Comparison of ENCODE assay signal across 20 cellular contexts in the genomic region with DNA sequence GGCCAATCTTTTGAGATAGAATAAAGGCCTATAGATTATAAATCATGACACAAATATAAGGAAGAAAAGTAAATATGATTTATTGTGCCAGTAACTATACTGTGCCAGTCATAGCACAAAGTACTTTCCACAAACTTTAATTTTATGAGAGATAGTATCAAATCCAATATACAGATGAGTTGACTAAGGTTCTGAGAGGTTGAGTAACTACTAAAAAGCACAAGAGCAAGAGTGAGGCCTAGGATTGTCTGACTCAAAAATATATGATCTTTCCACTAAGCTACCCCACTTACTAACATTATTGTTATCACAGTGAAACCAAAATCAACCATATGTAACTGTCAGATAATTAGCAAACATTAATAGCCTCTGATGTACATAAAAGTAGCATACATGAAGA.
DNase-seq lines count a peak whose midpoint lies in the region; ATAC-seq and TF ChIP-seq lines count a peak whose summit lies in the region.
"Had no signal": no experiment of that assay in that cellular context is flagged by ENCODE, and none has a peak within 500 bp of the region (broad histone marks: within the 10 kb centered on the region; RNA-seq: fewer than 3 reads in every experiment).

No MANE protein-coding gene starts in this region.

- H3K27ac Mint-ChIP-seq in activated T-cell treated with anti-CD3 and anti-CD28 coated beads, Interleukin-2, amount 50 U/mL, for 24 hours, result peak overlapping the region; percentile 91
- H3K27ac Mint-ChIP-seq in activated T-helper 17 cell treated with anti-CD3 and anti-CD28 coated beads, Interleukin-2, amount 50 U/mL, for 72 hours, result peak overlapping the region; percentile 88
- H3K27ac Mint-ChIP-seq in stimulated activated naive B cell treated with anti-CD40 and anti-IgM and Interleukin-4, amounts not matched to agents 10 μg/mL and 1 μg/mL and 100 μg/mL, for 72 hours, result peak overlapping the region; percentile 51
- H3K27ac Mint-ChIP-seq: HFFc6 had no signal

- peaks cover 0 to 39% (median 14%) of the 10 kb centered on the region in 12 donors for H3K4me1 ChIP-seq in heart left ventricle
- H3K4me1 ChIP-seq: A549 had no signal

- no peak overlapping the region for H3K4me3 ChIP-seq in heart left ventricle
- H3K4me3 ChIP-seq: A549, MG63, vagina had no signal

- intact Hi-C loops in heart left ventricle (cut with DNase I), result loop anchor here in 1 of 10 donors (10.0 kb wide), 1 partner anchor 52 kb away; no protein-coding TSS in a partner anchor

- H3K27me3 Mint-ChIP-seq in activated T-cell treated with anti-CD3 and anti-CD28 coated beads, Interleukin-2, amount 50 U/mL, for 24 hours, result no peaks in the 10 kb centered on the region
- H3K27me3 Mint-ChIP-seq in activated T-helper 17 cell treated with anti-CD3 and anti-CD28 coated beads, Interleukin-2, amount 50 U/mL, for 72 hours, result no peaks in the 10 kb centered on the region
- no peaks in the 10 kb centered on the region for H3K27me3 Mint-ChIP-seq in stimulated activated naive B cell treated with anti-CD40 and anti-IgM and Interleukin-4, amounts not matched to agents 10 μg/mL and 1 μg/mL and 100 μg/mL, for 72 hours

- peaks cover 2% of the 10 kb centered on the region for H3K9me3 Mint-ChIP-seq in activated T-cell treated with anti-CD3 and anti-CD28 coated beads, Interleukin-2, amount 50 U/mL, for 24 hours
- H3K9me3 Mint-ChIP-seq in activated T-helper 17 cell treated with anti-CD3 and anti-CD28 coated beads, Interleukin-2, amount 50 U/mL, for 72 hours, result no peaks in the 10 kb centered on the region
- no peaks in the 10 kb centered on the region for H3K9me3 Mint-ChIP-seq in stimulated activated naive B cell treated with anti-CD40 and anti-IgM and Interleukin-4, amounts not matched to agents 10 μg/mL and 1 μg/mL and 100 μg/mL, for 72 hours
- H3K9me3 Mint-ChIP-seq: HFFc6, neural crest cell had no signal

- no peak for DNase-seq in activated T-cell treated with anti-CD3 and anti-CD28 coated beads, Interleukin-2, amount 50 U/mL, for 24 hours
- no peak for DNase-seq in activated T-cell treated with anti-CD3 and anti-CD28 coated beads, Interleukin-2, amount 50 U/mL, for 1 hour
- no peak for DNase-seq in stimulated activated naive B cell treated with anti-CD40 and anti-IgM and Interleukin-4, amounts not matched to agents 10 μg/mL and 1 μg/mL and 100 μg/mL, for 72 hours
- no peak for DNase-seq in heart left ventricle
- no peak for DNase-seq in substantia nigra (lab: John Stamatoyannopoulos, UW)
- DNase-seq: DMS53, HFFc6, hypothalamus, MG63, NCI-H1694, NCI-H446, retina, SHP77 treated with DMSO at 0.1 percent for 48 hours had no signal

- H3K9me3 ChIP-seq in heart left ventricle, result no peaks in the 10 kb centered on the region
- H3K9me3 ChIP-seq: A549, MG63, vagina had no signal

- H3K4me3 Mint-ChIP-seq in activated T-cell treated with anti-CD3 and anti-CD28 coated beads, Interleukin-2, amount 50 U/mL, for 24 hours, result peak overlapping the region; percentile 22
- peak overlapping the region; percentile 66 for H3K4me3 Mint-ChIP-seq in activated T-helper 17 cell treated with anti-CD3 and anti-CD28 coated beads, Interleukin-2, amount 50 U/mL, for 72 hours
- no peak overlapping the region for H3K4me3 Mint-ChIP-seq in stimulated activated naive B cell treated with anti-CD40 and anti-IgM and Interleukin-4, amounts not matched to agents 10 μg/mL and 1 μg/mL and 100 μg/mL, for 72 hours
- H3K4me3 Mint-ChIP-seq: HFFc6, neural crest cell had no signal

- no peaks in the 10 kb centered on the region for H3K27me3 ChIP-seq in heart left ventricle
- H3K27me3 ChIP-seq: MG63, vagina had no signal

- peak overlapping the region in 1 of 12 donors; percentile 86 for H3K27ac ChIP-seq in heart left ventricle
- H3K27ac ChIP-seq in substantia nigra (ENCODE audit: low read depth, low read length, poor library complexity, severe bottlenecking), result no peak overlapping the region
- H3K27ac ChIP-seq: A549, C4-2B had no signal

- ATAC-seq in HG03159 (IDR thresholded peaks at IDR 0.05; ENCODE audit: unreplicated experiment) (peak; percentile 8), GM21515 (IDR thresholded peaks at IDR 0.05; ENCODE audit: unreplicated experiment) (no peak), heart left ventricle (no peak)
- peak; percentile 80 for ATAC-seq in activated T-helper 17 cell treated with anti-CD3 and anti-CD28 coated beads, Interleukin-2, amount 50 U/mL, for 72 hours (replicated peaks)
- peak in 1 of 2 donors; percentile 33 for ATAC-seq in stimulated activated naive B cell treated with anti-CD40 and anti-IgM and Interleukin-4, amounts not matched to agents 10 μg/mL and 1 μg/mL and 100 μg/mL, for 72 hours (replicated peaks)
- ATAC-seq: A549 had no signal

- peaks cover 44% of the 10 kb centered on the region for H3K4me1 Mint-ChIP-seq in activated T-cell treated with anti-CD3 and anti-CD28 coated beads, Interleukin-2, amount 50 U/mL, for 24 hours (ENCODE audit: low read depth)
- peaks cover 22% of the 10 kb centered on the region for H3K4me1 Mint-ChIP-seq in activated T-helper 17 cell treated with anti-CD3 and anti-CD28 coated beads, Interleukin-2, amount 50 U/mL, for 72 hours
- peaks cover 17 to 31% of the 10 kb centered on the region in 2 donors for H3K4me1 Mint-ChIP-seq in stimulated activated naive B cell treated with anti-CD40 and anti-IgM and Interleukin-4, amounts not matched to agents 10 μg/mL and 1 μg/mL and 100 μg/mL, for 72 hours

- no peak for TF ChIP-seq POLR2A in heart left ventricle (IDR thresholded peaks at IDR 0.05)

- peaks cover 35% of the 10 kb centered on the region for H3K36me3 Mint-ChIP-seq in activated T-cell treated with anti-CD3 and anti-CD28 coated beads, Interleukin-2, amount 50 U/mL, for 24 hours (ENCODE audit: low read depth)
- peaks cover 29% of the 10 kb centered on the region for H3K36me3 Mint-ChIP-seq in activated T-helper 17 cell treated with anti-CD3 and anti-CD28 coated beads, Interleukin-2, amount 50 U/mL, for 72 hours (ENCODE audit: low read depth)
- H3K36me3 Mint-ChIP-seq in stimulated activated naive B cell treated with anti-CD40 and anti-IgM and Interleukin-4, amounts not matched to agents 10 μg/mL and 1 μg/mL and 100 μg/mL, for 72 hours, result peaks cover 11 to 20% of the 10 kb centered on the region in 2 donors

- peaks cover 0 to 4% (median 0%) of the 10 kb centered on the region in 9 donors for H3K36me3 ChIP-seq in heart left ventricle
- H3K36me3 ChIP-seq: MG63, vagina had no signal

- no peak for TF ChIP-seq CTCF in heart left ventricle (IDR thresholded peaks at IDR 0.05)

Comparison
In these comparisons a context has a peak if more than half of its experiments do, and no peak if none do; other contexts are left out.
1. H3K4me3 Mint-ChIP-seq: peak in activated T-cell treated with anti-CD3 and anti-CD28 coated beads, Interleukin-2, amount 50 U/mL, for 24 hours (single experiment) and activated T-helper 17 cell treated with anti-CD3 and anti-CD28 coated beads, Interleukin-2, amount 50 U/mL, for 72 hours (single experiment); none in stimulated activated naive B cell treated with anti-CD40 and anti-IgM and Interleukin-4, amounts not matched to agents 10 μg/mL and 1 μg/mL and 100 μg/mL, for 72 hours (0 of 2).
2. ATAC-seq: peak in HG03159 (single experiment) and activated T-helper 17 cell treated with anti-CD3 and anti-CD28 coated beads, Interleukin-2, amount 50 U/mL, for 72 hours (single experiment); none in GM21515 (single experiment) and heart left ventricle (0 of 4).
3. Peak in every context shown above with its lines, with median percentiles within 50 percentile points of each other: H3K27ac Mint-ChIP-seq.